In the genomic region with DNA sequence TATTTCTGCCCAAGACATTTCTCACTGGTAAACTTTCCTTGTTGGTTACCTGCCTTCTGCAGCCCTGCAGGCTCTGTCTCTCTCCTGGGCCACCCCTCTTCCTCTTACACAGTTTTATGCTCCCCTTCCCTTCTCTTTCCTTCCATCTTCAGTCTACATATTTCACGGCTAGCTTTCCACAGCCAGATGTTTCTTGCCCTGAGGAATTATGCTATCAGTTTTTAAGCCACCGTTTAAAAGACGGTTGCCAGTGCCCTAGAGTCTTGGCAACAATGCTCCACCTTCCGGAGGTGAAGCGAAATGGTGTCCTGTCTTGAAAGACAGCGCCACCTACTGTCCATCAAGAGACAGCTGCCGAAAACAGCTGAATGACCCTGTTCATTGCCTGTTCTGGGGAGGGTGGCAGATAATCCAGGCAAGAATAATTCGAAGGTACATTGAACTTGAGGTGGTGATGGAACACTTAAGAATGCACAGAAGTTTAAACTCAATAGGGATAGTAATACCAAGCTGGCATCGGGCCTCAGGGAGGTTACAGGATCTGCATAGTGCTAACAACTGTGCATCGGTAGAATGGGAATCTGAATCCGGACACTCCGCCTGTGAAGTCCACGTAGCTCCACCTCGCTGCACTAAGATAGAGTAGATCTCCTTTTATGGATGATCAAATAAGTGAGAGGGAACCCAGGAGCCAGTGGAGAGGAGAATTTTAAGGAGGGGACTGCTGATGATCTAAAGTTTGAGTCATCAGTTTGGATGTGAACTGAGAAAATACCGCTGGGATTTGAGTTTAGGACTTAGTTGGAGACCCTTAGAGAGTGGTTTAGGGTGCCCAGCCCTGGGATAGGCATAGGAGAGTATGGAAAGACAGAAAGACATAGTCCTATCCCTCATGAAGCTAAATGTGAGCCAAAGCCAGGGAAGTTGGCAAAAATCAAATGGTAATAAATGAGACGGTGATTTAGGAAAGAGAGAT, we compare ENCODE assay signal across 8 cellular contexts. TPM values are rescaled to one million over a fixed set of nuclear protein-coding genes. Genes with fewer than 3 reads are reported as not detected.
DNase-seq lines count a peak whose midpoint lies in the region; ATAC-seq, FAIRE-seq and TF ChIP-seq lines count a peak whose summit lies in the region.

No MANE protein-coding gene starts in this region.

- H3K9ac ChIP-seq in HepG2 (ENCODE audit: insufficient read depth, low read depth, low read length) = peak overlapping the region; percentile 9; the same call in 1 of the 2 replicates

- H3K4me1 Mint-ChIP-seq in activated CD4-positive, alpha-beta T cell treated with anti-CD3 and anti-CD28 coated beads, Interleukin-2, amount 10 ng/mL, durations not matched to agents 7 days and 5 days = peaks cover 17% of the 10 kb centered on the region

- H3K36me3 ChIP-seq in HepG2 (replicated peaks in 1 of 2; ENCODE audit: control insufficient read depth in 1 of 2, insufficient read depth in 2 of 2, low read length in 2 of 2) = no peaks in the 10 kb centered on the region

- no peaks in the 10 kb centered on the region for H3K9me3 Mint-ChIP-seq in activated CD4-positive, alpha-beta T cell treated with anti-CD3 and anti-CD28 coated beads, Interleukin-2, amount 10 ng/mL, durations not matched to agents 7 days and 5 days

- no peak overlapping the region for H3K4me3 Mint-ChIP-seq in activated CD4-positive, alpha-beta T cell treated with anti-CD3 and anti-CD28 coated beads, Interleukin-2, amount 10 ng/mL, durations not matched to agents 7 days and 5 days

- H3K4me3 ChIP-seq in coronary artery = no peak overlapping the region
- H3K4me3 ChIP-seq in HepG2 (replicated peaks in 1 of 3; ENCODE audit: insufficient read depth in 1 of 3, low read depth in 2 of 3, low read length in 3 of 3) = peak overlapping the region in 1 of 3 experiments; percentile 28; a peak in 2 of 6 replicates

- in situ Hi-C loops in HepG2 (cut with HindIII; ENCODE audit: extremely low pct_ligation_motif_present, low pct_unique_long_range_greater_than_20kb) = no loop called here

- no TSS peak for BruUV-seq in HepG2 (replicated peaks; lab: Mats Ljungman, UMichigan)

- no peaks in the 10 kb centered on the region for H4K20me1 ChIP-seq in HepG2 (ENCODE audit: insufficient read depth, low read length)

- H3K27me3 ChIP-seq in HepG2 (ENCODE audit: control insufficient read depth in 1 of 2, insufficient read depth in 2 of 2, low read length in 2 of 2) = no peaks in the 10 kb centered on the region

- H2AFZ ChIP-seq in HepG2 (ENCODE audit: low read length) = peak overlapping the region; percentile 15

- FAIRE-seq in HepG2 (lab: Jason Lieb, UNC) = peak; percentile 81

- CTCF ChIA-PET in activated CD4-positive, alpha-beta T cell treated with anti-CD3 and anti-CD28 coated beads, Interleukin-2, amount 10 ng/mL, durations not matched to agents 7 days and 5 days (lab: Charles Lee) = interaction anchor here (0.7 to 4.4 kb wide), 28 partner anchors 9 to 396 kb away, joined by 3 to 56 read pairs (median 4); a partner anchor contains a TSS
- CTCF ChIA-PET in HepG2 (lab: Yijun Ruan, JAX; ENCODE audit: low intra/inter-chr PET ratio, low total read pairs) = interaction anchor here (0.9 to 6.5 kb wide), 6 partner anchors 27 to 393 kb away, joined by 3 to 140 read pairs (median 6); a partner anchor contains a TSS

- 18% methylated on average over 16 of the region's 16 CpGs for WGBS in HepG2 (ENCODE audit: low lambda C conversion rate)

- H3K4me2 ChIP-seq in HepG2 (ENCODE audit: low read depth, low read length) = peak overlapping the region; percentile 68

- DNase-seq in ELF-1 (ENCODE audit: low read depth, low spot score) = peak; percentile 78
- peak; percentile 87 for DNase-seq in NCI-H748 (lab: John Stamatoyannopoulos, UW; ENCODE audit: unreplicated experiment)
- peak; percentile 82 for DNase-seq in activated CD4-positive, alpha-beta T cell treated with anti-CD3 and anti-CD28 coated beads, Interleukin-2, amount 10 ng/mL, durations not matched to agents 7 days and 5 days
- no peak for DNase-seq in coronary artery (ENCODE audit: low spot score)
- peak; percentile 89 for DNase-seq in HepG2 (ENCODE audit: low spot score)
- peak; percentile 34 to 44 for DNase-seq in stimulated activated CD4-positive, alpha-beta T cell treated with anti-CD3 and anti-CD28 coated beads, Interleukin-4, amount 100 ng/mL, for 48 hours (ENCODE audit: low read depth in 2 of 2)

- TF ChIP-seq POLR2A in HepG2 (IDR thresholded peaks at IDR 0.05; ENCODE audit: insufficient read depth in 1 of 2, low read depth in 2 of 2, low read length in 2 of 2) = no peak

- H3K4me1 ChIP-seq in HepG2 (ENCODE audit: insufficient read depth, low read length) = peaks cover 75% of the 10 kb centered on the region

- intact Hi-C loops in HepG2 (cut with micrococcal nuclease; ENCODE audit: unreplicated experiment) = loop anchor here (1.0 to 2.0 kb wide), 2 partner anchors 28 to 40 kb away; no protein-coding TSS in a partner anchor

- no peaks in the 10 kb centered on the region for H3K9me3 ChIP-seq in HepG2 (ENCODE audit: low read length)

- POLR2A ChIA-PET in activated CD4-positive, alpha-beta T cell treated with anti-CD3 and anti-CD28 coated beads, Interleukin-2, amount 10 ng/mL, durations not matched to agents 7 days and 5 days (lab: Charles Lee) = no interaction called here
- POLR2A ChIA-PET in HepG2 (lab: Yijun Ruan, JAX) = interaction anchor here (1.0 to 4.2 kb wide), 6 partner anchors 11 to 70 kb away, joined by 3 to 43 read pairs (median 14); a partner anchor contains a TSS

- H3K36me3 Mint-ChIP-seq in activated CD4-positive, alpha-beta T cell treated with anti-CD3 and anti-CD28 coated beads, Interleukin-2, amount 10 ng/mL, durations not matched to agents 7 days and 5 days (ENCODE audit: low read depth) = no peaks in the 10 kb centered on the region

- peaks cover 68% of the 10 kb centered on the region for H3K27me3 Mint-ChIP-seq in activated CD4-positive, alpha-beta T cell treated with anti-CD3 and anti-CD28 coated beads, Interleukin-2, amount 10 ng/mL, durations not matched to agents 7 days and 5 days

- H3K27ac ChIP-seq in coronary artery (no peak overlapping the region), HepG2 (ENCODE audit: extremely low read length, insufficient read depth, low read length) (no peak overlapping the region)

- peak; percentile 90 for TF ChIP-seq RAD21 in HepG2 (CRISPR knock-in tag; IDR thresholded peaks at IDR 0.05)

- H3K79me2 ChIP-seq in HepG2 (ENCODE audit: insufficient read depth, low read length) = no peaks in the 10 kb centered on the region

- TF ChIP-seq EP300 in HepG2 (IDR thresholded peaks at IDR 0.05; ENCODE audit: low read depth in 2 of 2, low read length in 2 of 2) (no peak), HepG2 (CRISPR knock-in tag; IDR thresholded peaks at IDR 0.05; ENCODE audit: borderline replicate concordance) (peak; percentile 52)

- H3K27ac Mint-ChIP-seq in activated CD4-positive, alpha-beta T cell treated with anti-CD3 and anti-CD28 coated beads, Interleukin-2, amount 10 ng/mL, durations not matched to agents 7 days and 5 days = no peak overlapping the region

- ATAC-seq in HG03097 (IDR thresholded peaks at IDR 0.05; ENCODE audit: low FRiP score, unreplicated experiment) (peak; percentile 67), HepG2 (peak; percentile 70), GM21717 (IDR thresholded peaks at IDR 0.05; ENCODE audit: unreplicated experiment) (no peak)

- TF ChIP-seq CTCF in coronary artery (IDR thresholded peaks at IDR 0.05) = peak; percentile 83
- TF ChIP-seq CTCF in HepG2 (CRISPR knock-in tag; IDR thresholded peaks at IDR 0.05) = peak; percentile 100

RNA-seq across cellular contexts. Expression of a gene that starts 4.8 kb away (rescaled TPM):
- not detected for total RNA-seq in activated CD4-positive, alpha-beta T cell treated with anti-CD3 and anti-CD28 coated beads, Interleukin-2, amount 10 ng/mL, durations not matched to agents 7 days and 5 days
- 0.13 TPM in 1 of 2 replicates, not detected in the other for total RNA-seq in HepG2 (2016; rRNA removed; fragmentation: Illumina TruSeq; extraction: Trizol)
- not detected in 2 replicates for total RNA-seq in HepG2 (2016; cell fraction: cytosol; rRNA removed; fragmentation: Illumina TruSeq; extraction: Trizol; ENCODE audit: low read depth)
- total RNA-seq in HepG2 (2016; cell fraction: insoluble cytoplasmic fraction; rRNA removed; fragmentation: Illumina TruSeq; extraction: Trizol) = 0.09 and 0.10 TPM in 2 replicates
- total RNA-seq in HepG2 (2016; cell fraction: membrane; rRNA removed; fragmentation: Illumina TruSeq; extraction: Trizol) = not detected in 2 replicates
- total RNA-seq in HepG2 (2016; cell fraction: nucleus; rRNA removed; fragmentation: Illumina TruSeq; extraction: Trizol) = not detected in 2 replicates
- polyA plus RNA-seq in HepG2 (2011; rRNA removed) = 0.58 and 0.88 TPM in 2 replicates
- 0.39 and 0.55 TPM in 2 replicates for polyA plus RNA-seq in HepG2 (2011; cell fraction: cytosol; rRNA removed)
- polyA plus RNA-seq in HepG2 (2011; cell fraction: nucleus; rRNA removed) = 0.53 and 0.64 TPM in 2 replicates
- polyA plus RNA-seq in HepG2 (2012) = 0.29 TPM in 1 of 2 replicates, not detected in the other
- polyA plus RNA-seq in HepG2 (2016; cell fraction: cytosol; fragmentation: Illumina TruSeq; extraction: Trizol; ENCODE audit: low read depth) = not detected in 2 replicates
- 0.12 TPM in 1 of 2 replicates, not detected in the other for polyA plus RNA-seq in HepG2 (2016; cell fraction: insoluble cytoplasmic fraction; fragmentation: Illumina TruSeq; extraction: Trizol; ENCODE audit: low read depth)
- not detected in 2 replicates for polyA plus RNA-seq in HepG2 (2016; cell fraction: membrane; fragmentation: Illumina TruSeq; extraction: Trizol; ENCODE audit: low read depth)
- polyA plus RNA-seq in HepG2 (2016; cell fraction: nucleus; fragmentation: Illumina TruSeq; extraction: Trizol; ENCODE audit: insufficient read depth, low read depth) = not detected in 2 replicates
- polyA minus RNA-seq in HepG2 (2011; rRNA and poly(A)+ RNA removed; ENCODE audit: low replicate concordance) = 0.21 and 0.82 TPM in 2 replicates
- polyA minus RNA-seq in HepG2 (2011; cell fraction: cytosol; rRNA and poly(A)+ RNA removed) = 0.69 TPM in 1 of 2 replicates, not detected in the other
- 0.64 and 0.75 TPM in 2 replicates for polyA minus RNA-seq in HepG2 (2011; cell fraction: nucleus; rRNA and poly(A)+ RNA removed)

RNA-seq across cellular contexts. Expression of a gene that starts 18.3 kb away (rescaled TPM):
- not detected for total RNA-seq in activated CD4-positive, alpha-beta T cell treated with anti-CD3 and anti-CD28 coated beads, Interleukin-2, amount 10 ng/mL, durations not matched to agents 7 days and 5 days
- 0.51 TPM in 1 of 2 replicates, not detected in the other for total RNA-seq in HepG2 (2016; rRNA removed; fragmentation: Illumina TruSeq; extraction: Trizol)
- not detected in 2 replicates for total RNA-seq in HepG2 (2016; cell fraction: cytosol; rRNA removed; fragmentation: Illumina TruSeq; extraction: Trizol; ENCODE audit: low read depth)
- total RNA-seq in HepG2 (2016; cell fraction: insoluble cytoplasmic fraction; rRNA removed; fragmentation: Illumina TruSeq; extraction: Trizol) = 0.11 TPM in 1 of 2 replicates, not detected in the other
- not detected in 2 replicates for total RNA-seq in HepG2 (2016; cell fraction: membrane; rRNA removed; fragmentation: Illumina TruSeq; extraction: Trizol)
- total RNA-seq in HepG2 (2016; cell fraction: nucleus; rRNA removed; fragmentation: Illumina TruSeq; extraction: Trizol) = 0.16 and 0.19 TPM in 2 replicates
- 0.13 and 0.33 TPM in 2 replicates for polyA plus RNA-seq in HepG2 (2011; rRNA removed)
- polyA plus RNA-seq in HepG2 (2011; cell fraction: cytosol; rRNA removed) = 0.07 and 0.09 TPM in 2 replicates
- 0.76 and 0.97 TPM in 2 replicates for polyA plus RNA-seq in HepG2 (2011; cell fraction: nucleus; rRNA removed)
- 3.9 and 7.8 TPM in 2 replicates for polyA plus RNA-seq in HepG2 (2012)
- polyA plus RNA-seq in HepG2 (2016; cell fraction: cytosol; fragmentation: Illumina TruSeq; extraction: Trizol; ENCODE audit: low read depth) = 0.08 and 0.22 TPM in 2 replicates
- not detected in 2 replicates for polyA plus RNA-seq in HepG2 (2016; cell fraction: insoluble cytoplasmic fraction; fragmentation: Illumina TruSeq; extraction: Trizol; ENCODE audit: low read depth)
- not detected in 2 replicates for polyA plus RNA-seq in HepG2 (2016; cell fraction: membrane; fragmentation: Illumina TruSeq; extraction: Trizol; ENCODE audit: low read depth)
- polyA plus RNA-seq in HepG2 (2016; cell fraction: nucleus; fragmentation: Illumina TruSeq; extraction: Trizol; ENCODE audit: insufficient read depth, low read depth) = 0.30 TPM in 1 of 2 replicates, not detected in the other
- 0.09 and 0.16 TPM in 2 replicates for polyA minus RNA-seq in HepG2 (2011; rRNA and poly(A)+ RNA removed; ENCODE audit: low replicate concordance)
- polyA minus RNA-seq in HepG2 (2011; cell fraction: cytosol; rRNA and poly(A)+ RNA removed) = not detected in 2 replicates
- polyA minus RNA-seq in HepG2 (2011; cell fraction: nucleus; rRNA and poly(A)+ RNA removed) = 1.3 and 3.5 TPM in 2 replicates

RNA-seq across cellular contexts. Expression of a gene that starts 29.8 kb away (rescaled TPM):
- not detected for total RNA-seq in activated CD4-positive, alpha-beta T cell treated with anti-CD3 and anti-CD28 coated beads, Interleukin-2, amount 10 ng/mL, durations not matched to agents 7 days and 5 days
- total RNA-seq in HepG2 (2016; rRNA removed; fragmentation: Illumina TruSeq; extraction: Trizol) = 4.1 and 4.5 TPM in 2 replicates
- 0.44 and 0.61 TPM in 2 replicates for total RNA-seq in HepG2 (2016; cell fraction: cytosol; rRNA removed; fragmentation: Illumina TruSeq; extraction: Trizol; ENCODE audit: low read depth)
- 3.6 and 4.2 TPM in 2 replicates for total RNA-seq in HepG2 (2016; cell fraction: insoluble cytoplasmic fraction; rRNA removed; fragmentation: Illumina TruSeq; extraction: Trizol)
- total RNA-seq in HepG2 (2016; cell fraction: membrane; rRNA removed; fragmentation: Illumina TruSeq; extraction: Trizol) = 2.1 and 2.3 TPM in 2 replicates
- 4.0 and 4.1 TPM in 2 replicates for total RNA-seq in HepG2 (2016; cell fraction: nucleus; rRNA removed; fragmentation: Illumina TruSeq; extraction: Trizol)
- 6.8 and 7.6 TPM in 2 replicates for polyA plus RNA-seq in HepG2 (2011; rRNA removed)
- polyA plus RNA-seq in HepG2 (2011; cell fraction: cytosol; rRNA removed) = 3.3 and 4.0 TPM in 2 replicates
- polyA plus RNA-seq in HepG2 (2011; cell fraction: nucleus; rRNA removed) = 11.9 and 13.4 TPM in 2 replicates
- polyA plus RNA-seq in HepG2 (2012) = 4.9 and 6.0 TPM in 2 replicates
- 0.32 and 0.33 TPM in 2 replicates for polyA plus RNA-seq in HepG2 (2016; cell fraction: cytosol; fragmentation: Illumina TruSeq; extraction: Trizol; ENCODE audit: low read depth)
- polyA plus RNA-seq in HepG2 (2016; cell fraction: insoluble cytoplasmic fraction; fragmentation: Illumina TruSeq; extraction: Trizol; ENCODE audit: low read depth) = 4.6 and 4.8 TPM in 2 replicates
- 1.0 and 1.3 TPM in 2 replicates for polyA plus RNA-seq in HepG2 (2016; cell fraction: membrane; fragmentation: Illumina TruSeq; extraction: Trizol; ENCODE audit: low read depth)
- polyA plus RNA-seq in HepG2 (2016; cell fraction: nucleus; fragmentation: Illumina TruSeq; extraction: Trizol; ENCODE audit: insufficient read depth, low read depth) = 8.1 and 9.5 TPM in 2 replicates
- polyA minus RNA-seq in HepG2 (2011; rRNA and poly(A)+ RNA removed; ENCODE audit: low replicate concordance) = 0.05 and 3.6 TPM in 2 replicates
- 2.0 and 2.2 TPM in 2 replicates for polyA minus RNA-seq in HepG2 (2011; cell fraction: cytosol; rRNA and poly(A)+ RNA removed)
- 4.0 and 5.1 TPM in 2 replicates for polyA minus RNA-seq in HepG2 (2011; cell fraction: nucleus; rRNA and poly(A)+ RNA removed)

RNA-seq across cellular contexts. Expression of a gene that starts 32.2 kb away (rescaled TPM):
- not detected for total RNA-seq in activated CD4-positive, alpha-beta T cell treated with anti-CD3 and anti-CD28 coated beads, Interleukin-2, amount 10 ng/mL, durations not matched to agents 7 days and 5 days
- 30.4 and 35.1 TPM in 2 replicates for total RNA-seq in HepG2 (2016; rRNA removed; fragmentation: Illumina TruSeq; extraction: Trizol)
- 5.9 and 7.6 TPM in 2 replicates for total RNA-seq in HepG2 (2016; cell fraction: cytosol; rRNA removed; fragmentation: Illumina TruSeq; extraction: Trizol; ENCODE audit: low read depth)
- total RNA-seq in HepG2 (2016; cell fraction: insoluble cytoplasmic fraction; rRNA removed; fragmentation: Illumina TruSeq; extraction: Trizol) = 25.6 and 34.0 TPM in 2 replicates
- total RNA-seq in HepG2 (2016; cell fraction: membrane; rRNA removed; fragmentation: Illumina TruSeq; extraction: Trizol) = 13.2 and 15.4 TPM in 2 replicates
- 26.9 and 31.0 TPM in 2 replicates for total RNA-seq in HepG2 (2016; cell fraction: nucleus; rRNA removed; fragmentation: Illumina TruSeq; extraction: Trizol)
- polyA plus RNA-seq in HepG2 (2011; rRNA removed) = 38.2 and 41.7 TPM in 2 replicates
- 29.0 and 39.2 TPM in 2 replicates for polyA plus RNA-seq in HepG2 (2011; cell fraction: cytosol; rRNA removed)
- polyA plus RNA-seq in HepG2 (2011; cell fraction: nucleus; rRNA removed) = 86.1 and 97.2 TPM in 2 replicates
- 34.9 and 37.3 TPM in 2 replicates for polyA plus RNA-seq in HepG2 (2012)
- polyA plus RNA-seq in HepG2 (2016; cell fraction: cytosol; fragmentation: Illumina TruSeq; extraction: Trizol; ENCODE audit: low read depth) = 4.4 and 6.6 TPM in 2 replicates
- 20.8 and 23.2 TPM in 2 replicates for polyA plus RNA-seq in HepG2 (2016; cell fraction: insoluble cytoplasmic fraction; fragmentation: Illumina TruSeq; extraction: Trizol; ENCODE audit: low read depth)
- 8.8 and 10.0 TPM in 2 replicates for polyA plus RNA-seq in HepG2 (2016; cell fraction: membrane; fragmentation: Illumina TruSeq; extraction: Trizol; ENCODE audit: low read depth)
- 40.0 and 40.3 TPM in 2 replicates for polyA plus RNA-seq in HepG2 (2016; cell fraction: nucleus; fragmentation: Illumina TruSeq; extraction: Trizol; ENCODE audit: insufficient read depth, low read depth)
- 0.12 and 47.7 TPM in 2 replicates for polyA minus RNA-seq in HepG2 (2011; rRNA and poly(A)+ RNA removed; ENCODE audit: low replicate concordance)
- polyA minus RNA-seq in HepG2 (2011; cell fraction: cytosol; rRNA and poly(A)+ RNA removed) = 22.0 and 26.2 TPM in 2 replicates
- 45.7 and 67.4 TPM in 2 replicates for polyA minus RNA-seq in HepG2 (2011; cell fraction: nucleus; rRNA and poly(A)+ RNA removed)

RNA-seq across cellular contexts. Expression of a gene that starts 55.6 kb away (rescaled TPM):
- total RNA-seq in activated CD4-positive, alpha-beta T cell treated with anti-CD3 and anti-CD28 coated beads, Interleukin-2, amount 10 ng/mL, durations not matched to agents 7 days and 5 days = not detected
- total RNA-seq in HepG2 (2016; rRNA removed; fragmentation: Illumina TruSeq; extraction: Trizol) = 0.13 TPM in 2 replicates
- not detected in 2 replicates for total RNA-seq in HepG2 (2016; cell fraction: cytosol; rRNA removed; fragmentation: Illumina TruSeq; extraction: Trizol; ENCODE audit: low read depth)
- 0.24 TPM in 1 of 2 replicates, not detected in the other for total RNA-seq in HepG2 (2016; cell fraction: insoluble cytoplasmic fraction; rRNA removed; fragmentation: Illumina TruSeq; extraction: Trizol)
- total RNA-seq in HepG2 (2016; cell fraction: membrane; rRNA removed; fragmentation: Illumina TruSeq; extraction: Trizol) = 0.07 and 0.09 TPM in 2 replicates
- not detected in 2 replicates for total RNA-seq in HepG2 (2016; cell fraction: nucleus; rRNA removed; fragmentation: Illumina TruSeq; extraction: Trizol)
- 1.8 and 2.2 TPM in 2 replicates for polyA plus RNA-seq in HepG2 (2011; rRNA removed)
- polyA plus RNA-seq in HepG2 (2011; cell fraction: cytosol; rRNA removed) = 1.9 and 2.2 TPM in 2 replicates
- polyA plus RNA-seq in HepG2 (2011; cell fraction: nucleus; rRNA removed) = 0.76 and 1.4 TPM in 2 replicates
- polyA plus RNA-seq in HepG2 (2012) = 3.2 and 3.8 TPM in 2 replicates
- not detected in 2 replicates for polyA plus RNA-seq in HepG2 (2016; cell fraction: cytosol; fragmentation: Illumina TruSeq; extraction: Trizol; ENCODE audit: low read depth)
- polyA plus RNA-seq in HepG2 (2016; cell fraction: insoluble cytoplasmic fraction; fragmentation: Illumina TruSeq; extraction: Trizol; ENCODE audit: low read depth) = 0.37 and 0.41 TPM in 2 replicates
- not detected in 2 replicates for polyA plus RNA-seq in HepG2 (2016; cell fraction: membrane; fragmentation: Illumina TruSeq; extraction: Trizol; ENCODE audit: low read depth)
- 0.23 and 0.78 TPM in 2 replicates for polyA plus RNA-seq in HepG2 (2016; cell fraction: nucleus; fragmentation: Illumina TruSeq; extraction: Trizol; ENCODE audit: insufficient read depth, low read depth)
- polyA minus RNA-seq in HepG2 (2011; rRNA and poly(A)+ RNA removed; ENCODE audit: low replicate concordance) = 0.26 and 0.84 TPM in 2 replicates
- polyA minus RNA-seq in HepG2 (2011; cell fraction: cytosol; rRNA and poly(A)+ RNA removed) = 0.62 and 1.1 TPM in 2 replicates
- 0.37 and 0.39 TPM in 2 replicates for polyA minus RNA-seq in HepG2 (2011; cell fraction: nucleus; rRNA and poly(A)+ RNA removed)
